In the genomic region with DNA sequence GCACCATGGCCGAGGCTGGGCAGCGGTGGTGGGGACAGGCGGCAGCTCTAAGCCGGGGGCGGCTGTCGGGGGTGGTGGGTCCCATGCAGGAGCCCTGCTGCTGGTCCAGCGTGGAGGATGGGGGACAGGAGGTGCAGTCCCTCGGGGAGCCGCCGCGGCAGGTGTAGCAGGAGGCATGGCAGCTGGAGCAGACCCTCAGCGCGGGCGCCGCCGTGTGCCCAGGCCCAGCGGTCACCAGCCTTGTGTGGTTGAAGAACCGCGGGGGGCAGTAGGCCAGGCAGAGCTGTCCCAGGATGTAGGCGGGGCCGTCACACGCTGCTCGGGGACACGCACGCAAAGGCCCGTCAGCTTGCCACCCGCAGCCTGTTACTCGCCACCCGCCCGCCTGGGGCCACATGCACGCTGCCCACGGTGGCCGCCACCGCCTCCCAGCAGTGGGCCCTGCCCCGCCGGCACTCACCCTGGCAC, we compare ENCODE assay signal across 1 cellular context.
TF ChIP-seq lines count a peak whose summit lies in the region.

No MANE protein-coding gene starts in this region.

TF ChIP-seq in K562, 482 proteins besides CTCF, POLR2A, EP300 and RAD21:
- TF ChIP-seq HMG20B (CRISPR knock-in tag; IDR thresholded peaks at IDR 0.05): no peak
- TF ChIP-seq PCBP1 (IDR thresholded peaks at IDR 0.05; ENCODE audit: low read depth, low read length, poor library complexity, severe bottlenecking): peak; percentile 67
- TF ChIP-seq RBFOX2 (IDR thresholded peaks at IDR 0.05; ENCODE audit: low read depth, low read length): peak; percentile 10; the same call in 1 of the 2 replicates
- no peak for TF ChIP-seq TARDBP (IDR thresholded peaks at IDR 0.05)
- TF ChIP-seq HNRNPL (IDR thresholded peaks at IDR 0.05; ENCODE audit: low read depth, low read length): peak; percentile 93
- TF ChIP-seq, protein P1, sequence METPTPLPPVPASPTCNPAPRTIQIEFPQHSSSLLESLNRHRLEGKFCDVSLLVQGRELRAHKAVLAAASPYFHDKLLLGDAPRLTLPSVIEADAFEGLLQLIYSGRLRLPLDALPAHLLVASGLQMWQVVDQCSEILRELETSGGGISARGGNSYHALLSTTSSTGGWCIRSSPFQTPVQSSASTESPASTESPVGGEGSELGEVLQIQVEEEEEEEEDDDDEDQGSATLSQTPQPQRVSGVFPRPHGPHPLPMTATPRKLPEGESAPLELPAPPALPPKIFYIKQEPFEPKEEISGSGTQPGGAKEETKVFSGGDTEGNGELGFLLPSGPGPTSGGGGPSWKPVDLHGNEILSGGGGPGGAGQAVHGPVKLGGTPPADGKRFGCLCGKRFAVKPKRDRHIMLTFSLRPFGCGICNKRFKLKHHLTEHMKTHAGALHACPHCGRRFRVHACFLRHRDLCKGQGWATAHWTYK (CRISPR knock-in tag; IDR thresholded peaks at IDR 0.05): no peak
- TF ChIP-seq ZNF12 (CRISPR knock-in tag; IDR thresholded peaks at IDR 0.05): no peak
- TF ChIP-seq CREM (IDR thresholded peaks at IDR 0.05; ENCODE audit: low read depth): no peak
- TF ChIP-seq POLR2G (IDR thresholded peaks at IDR 0.05; ENCODE audit: low read depth, low read length): peak; percentile 39; the same call in 1 of the 2 replicates
- TF ChIP-seq, protein P2, sequence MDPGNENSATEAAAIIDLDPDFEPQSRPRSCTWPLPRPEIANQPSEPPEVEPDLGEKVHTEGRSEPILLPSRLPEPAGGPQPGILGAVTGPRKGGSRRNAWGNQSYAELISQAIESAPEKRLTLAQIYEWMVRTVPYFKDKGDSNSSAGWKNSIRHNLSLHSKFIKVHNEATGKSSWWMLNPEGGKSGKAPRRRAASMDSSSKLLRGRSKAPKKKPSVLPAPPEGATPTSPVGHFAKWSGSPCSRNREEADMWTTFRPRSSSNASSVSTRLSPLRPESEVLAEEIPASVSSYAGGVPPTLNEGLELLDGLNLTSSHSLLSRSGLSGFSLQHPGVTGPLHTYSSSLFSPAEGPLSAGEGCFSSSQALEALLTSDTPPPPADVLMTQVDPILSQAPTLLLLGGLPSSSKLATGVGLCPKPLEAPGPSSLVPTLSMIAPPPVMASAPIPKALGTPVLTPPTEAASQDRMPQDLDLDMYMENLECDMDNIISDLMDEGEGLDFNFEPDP (CRISPR knock-in tag; IDR thresholded peaks at IDR 0.05): no peak
- no peak for TF ChIP-seq ZEB2 (IDR thresholded peaks at IDR 0.05)
